Comparison of ENCODE assay signal across 8 cellular contexts in genomic region chr2:176997074-176997791, GRCh38.
A peak's percentile ranks its signal among the peaks of the same experiment; 100 is the strongest.
DNase-seq lines count a peak whose midpoint lies in the region; ATAC-seq lines count a peak whose summit lies in the region.

No MANE protein-coding gene starts in this region.

- ATAC-seq in HG02981 (IDR thresholded peaks at IDR 0.05; ENCODE audit: unreplicated experiment) (peak; percentile 62), naive B cell (ENCODE audit: low read depth in 2 of 2) (peak in 1 of 2 donors; percentile 40)
- ATAC-seq in activated T-cell treated with anti-CD3 and anti-CD28 coated beads, Interleukin-2, amount 50 U/mL, for 4 hours: peak; percentile 78 to 81

- H3K27ac Mint-ChIP-seq in naive B cell: peak overlapping the region in 4 of 6 donors; percentile 2 to 87 (median 42)

- DNase-seq in activated CD8-positive, alpha-beta memory T cell treated with anti-CD3 and anti-CD28 coated beads, Interleukin-2, amount 50 U/mL, for 24 hours (ENCODE audit: extremely low read depth): peak; percentile 6
- DNase-seq in activated CD8-positive, alpha-beta memory T cell treated with anti-CD3 and anti-CD28 coated beads for 24 hours: no peak
- DNase-seq in activated T-cell treated with anti-CD3 and anti-CD28 coated beads, Interleukin-2, amount 50 U/mL, for 4 hours: no peak
- DNase-seq in naive B cell (no peak), NAMALWA (ENCODE audit: low spot score) (no peak), NCI-H510A (lab: John Stamatoyannopoulos, UW) (no peak), GF-D8 (lab: John Stamatoyannopoulos, UW) (no peak)

- no peaks in the 10 kb centered on the region for H3K36me3 Mint-ChIP-seq in activated T-cell treated with anti-CD3 and anti-CD28 coated beads, Interleukin-2, amount 50 U/mL, for 4 hours (ENCODE audit: insufficient read depth)
- H3K36me3 Mint-ChIP-seq in naive B cell: no peaks in the 10 kb centered on the region

- peaks cover 24% of the 10 kb centered on the region for H3K4me1 Mint-ChIP-seq in activated T-cell treated with anti-CD3 and anti-CD28 coated beads, Interleukin-2, amount 50 U/mL, for 4 hours (ENCODE audit: low read depth)
- peaks cover 4 to 16% (median 5%) of the 10 kb centered on the region in 3 donors for H3K4me1 Mint-ChIP-seq in naive B cell

- no peaks in the 10 kb centered on the region for H3K9me3 Mint-ChIP-seq in activated T-cell treated with anti-CD3 and anti-CD28 coated beads, Interleukin-2, amount 50 U/mL, for 4 hours
- H3K9me3 Mint-ChIP-seq in naive B cell: peaks cover 0 to 6% (median 2%) of the 10 kb centered on the region in 7 donors

- H3K4me3 Mint-ChIP-seq in activated T-cell treated with anti-CD3 and anti-CD28 coated beads, Interleukin-2, amount 50 U/mL, for 4 hours: no peak overlapping the region
- H3K4me3 Mint-ChIP-seq in naive B cell: peak overlapping the region in 2 of 8 donors; percentile 1 to 25

- peaks cover 9% of the 10 kb centered on the region for H3K27me3 Mint-ChIP-seq in activated T-cell treated with anti-CD3 and anti-CD28 coated beads, Interleukin-2, amount 50 U/mL, for 4 hours (ENCODE audit: low read depth)
- H3K27me3 Mint-ChIP-seq in naive B cell: no peaks in the 10 kb centered on the region
